ENCODE assay signal across 1 cellular context in genomic region chr18:69358197-69358895, GRCh38.
A peak's percentile ranks its signal among the peaks of the same experiment; 100 is the strongest.
TF ChIP-seq lines count a peak whose summit lies in the region.

No MANE protein-coding gene starts in this region.

TF ChIP-seq in HepG2, 621 proteins besides CTCF, POLR2A, EP300 and RAD21 (continued from another document and continues in another):
- no peak for TF ChIP-seq KLF9 (CRISPR knock-in tag; IDR thresholded peaks at IDR 0.05; ENCODE audit: low read depth)
- peak; percentile 67; the same call in 1 of the 2 replicates for TF ChIP-seq CEBPB (IDR thresholded peaks at IDR 0.05; ENCODE audit: borderline replicate concordance, low read depth, low read length)
- TF ChIP-seq NR2F6 (IDR thresholded peaks at IDR 0.05), result peak; percentile 47; the same call in 1 of the 2 replicates
- TF ChIP-seq NR2F6 (CRISPR knock-in tag; IDR thresholded peaks at IDR 0.05), result peak; percentile 63
- TF ChIP-seq MED1 (CRISPR knock-in tag; IDR thresholded peaks at IDR 0.05), result peak; percentile 96
- peak; percentile 82 for TF ChIP-seq ASH2L (IDR thresholded peaks at IDR 0.05; ENCODE audit: insufficient read length, low read depth, low read length)
- TF ChIP-seq THAP11 (CRISPR knock-in tag; IDR thresholded peaks at IDR 0.05), result peak; percentile 64
- no peak for TF ChIP-seq GABPA (IDR thresholded peaks at IDR 0.05; ENCODE audit: low read depth, low read length)
- TF ChIP-seq GABPA (CRISPR knock-in tag; IDR thresholded peaks at IDR 0.05; ENCODE audit: low read depth), result peak; percentile 32; the same call in 1 of the 2 replicates
- TF ChIP-seq ZBTB37 (CRISPR knock-in tag; IDR thresholded peaks at IDR 0.05), result peak; percentile 46; the same call in 1 of the 2 replicates
- TF ChIP-seq NR2F2 (IDR thresholded peaks at IDR 0.05; ENCODE audit: borderline replicate concordance, low read depth), result peak; percentile 77; the same call in 1 of the 2 replicates
- no peak for TF ChIP-seq ZNF781 (CRISPR knock-in tag; IDR thresholded peaks at IDR 0.05; ENCODE audit: borderline replicate concordance, not compliant biosample characterization)
- TF ChIP-seq KDM6A (CRISPR knock-in tag; IDR thresholded peaks at IDR 0.05; ENCODE audit: low read depth), result peak; percentile 84; the same call in 1 of the 2 replicates
- peak; percentile 89 for TF ChIP-seq SOX13 (IDR thresholded peaks at IDR 0.05)
- peak in 1 of 2 experiments; percentile 97; a peak in 2 of 4 replicates for TF ChIP-seq SOX13 (CRISPR knock-in tag; conservative IDR thresholded peaks at IDR 0.05 in 1 of 2, IDR thresholded peaks at IDR 0.05 in 1 of 2)
- peak; percentile 49; the same call in 1 of the 2 replicates for TF ChIP-seq ZBTB7B (CRISPR knock-in tag; IDR thresholded peaks at IDR 0.05)
- TF ChIP-seq TOE1 (CRISPR knock-in tag; IDR thresholded peaks at IDR 0.05), result no peak
- TF ChIP-seq, protein P1, sequence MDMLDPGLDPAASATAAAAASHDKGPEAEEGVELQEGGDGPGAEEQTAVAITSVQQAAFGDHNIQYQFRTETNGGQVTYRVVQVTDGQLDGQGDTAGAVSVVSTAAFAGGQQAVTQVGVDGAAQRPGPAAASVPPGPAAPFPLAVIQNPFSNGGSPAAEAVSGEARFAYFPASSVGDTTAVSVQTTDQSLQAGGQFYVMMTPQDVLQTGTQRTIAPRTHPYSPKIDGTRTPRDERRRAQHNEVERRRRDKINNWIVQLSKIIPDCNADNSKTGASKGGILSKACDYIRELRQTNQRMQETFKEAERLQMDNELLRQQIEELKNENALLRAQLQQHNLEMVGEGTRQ (IDR thresholded peaks at IDR 0.05; ENCODE audit: low read depth, low read length), result no peak
- TF ChIP-seq, protein P1 (CRISPR knock-in tag; IDR thresholded peaks at IDR 0.05; ENCODE audit: borderline replicate concordance), result no peak
- TF ChIP-seq NFKBIZ (CRISPR knock-in tag; IDR thresholded peaks at IDR 0.05), result peak; percentile 84; the same call in 1 of the 2 replicates
- TF ChIP-seq KLF16 (CRISPR knock-in tag; IDR thresholded peaks at IDR 0.05), result peak in 1 of 2 experiments; percentile 83; a peak in 2 of 4 replicates
- TF ChIP-seq ZNF205 (CRISPR knock-in tag; IDR thresholded peaks at IDR 0.05), result peak; percentile 67; the same call in 1 of the 2 replicates
- TF ChIP-seq TEAD3 (CRISPR knock-in tag; optimal IDR thresholded peaks at IDR 0.05; ENCODE audit: borderline replicate concordance), result peak; percentile 73
- peak; percentile 77; the same call in 1 of the 2 replicates for TF ChIP-seq ZKSCAN8 (CRISPR knock-in tag; IDR thresholded peaks at IDR 0.05; ENCODE audit: borderline replicate concordance)
- peak; percentile 99 for TF ChIP-seq AHDC1 (CRISPR knock-in tag; IDR thresholded peaks at IDR 0.05; ENCODE audit: borderline replicate concordance)
- peak; percentile 94 for TF ChIP-seq ELF3 (CRISPR knock-in tag; IDR thresholded peaks at IDR 0.05)
- peak; percentile 93 for TF ChIP-seq POGZ (CRISPR knock-in tag; IDR thresholded peaks at IDR 0.05)
- TF ChIP-seq NPAS2 (CRISPR knock-in tag; IDR thresholded peaks at IDR 0.05; ENCODE audit: borderline replicate concordance), result no peak
- TF ChIP-seq, protein P2, sequence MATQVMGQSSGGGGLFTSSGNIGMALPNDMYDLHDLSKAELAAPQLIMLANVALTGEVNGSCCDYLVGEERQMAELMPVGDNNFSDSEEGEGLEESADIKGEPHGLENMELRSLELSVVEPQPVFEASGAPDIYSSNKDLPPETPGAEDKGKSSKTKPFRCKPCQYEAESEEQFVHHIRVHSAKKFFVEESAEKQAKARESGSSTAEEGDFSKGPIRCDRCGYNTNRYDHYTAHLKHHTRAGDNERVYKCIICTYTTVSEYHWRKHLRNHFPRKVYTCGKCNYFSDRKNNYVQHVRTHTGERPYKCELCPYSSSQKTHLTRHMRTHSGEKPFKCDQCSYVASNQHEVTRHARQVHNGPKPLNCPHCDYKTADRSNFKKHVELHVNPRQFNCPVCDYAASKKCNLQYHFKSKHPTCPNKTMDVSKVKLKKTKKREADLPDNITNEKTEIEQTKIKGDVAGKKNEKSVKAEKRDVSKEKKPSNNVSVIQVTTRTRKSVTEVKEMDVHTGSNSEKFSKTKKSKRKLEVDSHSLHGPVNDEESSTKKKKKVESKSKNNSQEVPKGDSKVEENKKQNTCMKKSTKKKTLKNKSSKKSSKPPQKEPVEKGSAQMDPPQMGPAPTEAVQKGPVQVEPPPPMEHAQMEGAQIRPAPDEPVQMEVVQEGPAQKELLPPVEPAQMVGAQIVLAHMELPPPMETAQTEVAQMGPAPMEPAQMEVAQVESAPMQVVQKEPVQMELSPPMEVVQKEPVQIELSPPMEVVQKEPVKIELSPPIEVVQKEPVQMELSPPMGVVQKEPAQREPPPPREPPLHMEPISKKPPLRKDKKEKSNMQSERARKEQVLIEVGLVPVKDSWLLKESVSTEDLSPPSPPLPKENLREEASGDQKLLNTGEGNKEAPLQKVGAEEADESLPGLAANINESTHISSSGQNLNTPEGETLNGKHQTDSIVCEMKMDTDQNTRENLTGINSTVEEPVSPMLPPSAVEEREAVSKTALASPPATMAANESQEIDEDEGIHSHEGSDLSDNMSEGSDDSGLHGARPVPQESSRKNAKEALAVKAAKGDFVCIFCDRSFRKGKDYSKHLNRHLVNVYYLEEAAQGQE (IDR thresholded peaks at IDR 0.05; ENCODE audit: borderline replicate concordance in 1 of 2, low read depth in 1 of 2, low read length in 2 of 2), result peak in 1 of 2 experiments; percentile 53; a peak in 1 of 4 replicates
- TF ChIP-seq, protein P3, sequence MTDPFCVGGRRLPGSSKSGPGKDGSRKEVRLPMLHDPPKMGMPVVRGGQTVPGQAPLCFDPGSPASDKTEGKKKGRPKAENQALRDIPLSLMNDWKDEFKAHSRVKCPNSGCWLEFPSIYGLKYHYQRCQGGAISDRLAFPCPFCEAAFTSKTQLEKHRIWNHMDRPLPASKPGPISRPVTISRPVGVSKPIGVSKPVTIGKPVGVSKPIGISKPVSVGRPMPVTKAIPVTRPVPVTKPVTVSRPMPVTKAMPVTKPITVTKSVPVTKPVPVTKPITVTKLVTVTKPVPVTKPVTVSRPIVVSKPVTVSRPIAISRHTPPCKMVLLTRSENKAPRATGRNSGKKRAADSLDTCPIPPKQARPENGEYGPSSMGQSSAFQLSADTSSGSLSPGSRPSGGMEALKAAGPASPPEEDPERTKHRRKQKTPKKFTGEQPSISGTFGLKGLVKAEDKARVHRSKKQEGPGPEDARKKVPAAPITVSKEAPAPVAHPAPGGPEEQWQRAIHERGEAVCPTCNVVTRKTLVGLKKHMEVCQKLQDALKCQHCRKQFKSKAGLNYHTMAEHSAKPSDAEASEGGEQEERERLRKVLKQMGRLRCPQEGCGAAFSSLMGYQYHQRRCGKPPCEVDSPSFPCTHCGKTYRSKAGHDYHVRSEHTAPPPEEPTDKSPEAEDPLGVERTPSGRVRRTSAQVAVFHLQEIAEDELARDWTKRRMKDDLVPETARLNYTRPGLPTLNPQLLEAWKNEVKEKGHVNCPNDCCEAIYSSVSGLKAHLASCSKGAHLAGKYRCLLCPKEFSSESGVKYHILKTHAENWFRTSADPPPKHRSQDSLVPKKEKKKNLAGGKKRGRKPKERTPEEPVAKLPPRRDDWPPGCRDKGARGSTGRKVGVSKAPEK (CRISPR knock-in tag; IDR thresholded peaks at IDR 0.05; ENCODE audit: borderline replicate concordance), result peak; percentile 75; the same call in 1 of the 2 replicates
- 0 out of 2 replicates have a peak, but pooled peaks have one; percentile 21 for TF ChIP-seq JUN (CRISPR knock-in tag; IDR thresholded peaks at IDR 0.05)
- peak; percentile 98 for TF ChIP-seq PITX1 (CRISPR knock-in tag; IDR thresholded peaks at IDR 0.05)
- TF ChIP-seq ZNF556 (CRISPR knock-in tag; IDR thresholded peaks at IDR 0.05; ENCODE audit: borderline replicate concordance), result peak; percentile 60; the same call in 1 of the 2 replicates
- TF ChIP-seq ATF1 (CRISPR knock-in tag; IDR thresholded peaks at IDR 0.05), result no peak; the same call in 1 of the 2 replicates
- peak; percentile 74 for TF ChIP-seq DRAP1 (CRISPR knock-in tag; IDR thresholded peaks at IDR 0.05)
- peak; percentile 89; the same call in 1 of the 2 replicates for TF ChIP-seq ZSCAN5A (CRISPR knock-in tag; IDR thresholded peaks at IDR 0.05; ENCODE audit: borderline replicate concordance)
- TF ChIP-seq KAT8 (CRISPR knock-in tag; IDR thresholded peaks at IDR 0.05), result peak; percentile 68
- peak; percentile 61; the same call in 1 of the 2 replicates for TF ChIP-seq RXRA (CRISPR knock-in tag; IDR thresholded peaks at IDR 0.05)
- TF ChIP-seq TBX2 (CRISPR knock-in tag; IDR thresholded peaks at IDR 0.05; ENCODE audit: borderline replicate concordance), result peak; percentile 87
- peak; percentile 60; the same call in 1 of the 2 replicates for TF ChIP-seq ZNF264 (CRISPR knock-in tag; IDR thresholded peaks at IDR 0.05)
- TF ChIP-seq, protein P4, sequence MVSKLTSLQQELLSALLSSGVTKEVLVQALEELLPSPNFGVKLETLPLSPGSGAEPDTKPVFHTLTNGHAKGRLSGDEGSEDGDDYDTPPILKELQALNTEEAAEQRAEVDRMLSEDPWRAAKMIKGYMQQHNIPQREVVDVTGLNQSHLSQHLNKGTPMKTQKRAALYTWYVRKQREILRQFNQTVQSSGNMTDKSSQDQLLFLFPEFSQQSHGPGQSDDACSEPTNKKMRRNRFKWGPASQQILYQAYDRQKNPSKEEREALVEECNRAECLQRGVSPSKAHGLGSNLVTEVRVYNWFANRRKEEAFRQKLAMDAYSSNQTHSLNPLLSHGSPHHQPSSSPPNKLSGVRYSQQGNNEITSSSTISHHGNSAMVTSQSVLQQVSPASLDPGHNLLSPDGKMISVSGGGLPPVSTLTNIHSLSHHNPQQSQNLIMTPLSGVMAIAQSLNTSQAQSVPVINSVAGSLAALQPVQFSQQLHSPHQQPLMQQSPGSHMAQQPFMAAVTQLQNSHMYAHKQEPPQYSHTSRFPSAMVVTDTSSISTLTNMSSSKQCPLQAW (CRISPR knock-in tag; IDR thresholded peaks at IDR 0.05), result 0 out of 2 replicates have a peak, but pooled peaks have one; percentile 73
